Comparison of ENCODE assay signal across 31 cellular contexts in genomic region chr14:50218501-50218900, GRCh38.
"Had no signal": no experiment of that assay in that cellular context is flagged by ENCODE, and none has a peak within 500 bp of the region (broad histone marks: within the 10 kb centered on the region; RNA-seq: fewer than 3 reads in every experiment).

No MANE protein-coding gene starts in this region.

- DNase-seq: activated CD4-positive, alpha-beta T cell treated with anti-CD3 and anti-CD28 coated beads for 36 hours; activated CD4-positive, alpha-beta T cell treated with anti-CD3 and anti-CD28 coated beads, Interleukin-2, amount 10 ng/mL, durations not matched to agents 7 days and 5 days; activated CD4-positive, alpha-beta T cell treated with anti-CD3 and anti-CD28 coated beads, Interleukin-2, amount 50 U/mL, for 48 hours; activated CD8-positive, alpha-beta T cell treated with anti-CD3 and anti-CD28 coated beads, Interleukin-2, amount 10 ng/mL, durations not matched to agents 7 days and 5 days; activated effector memory CD4-positive, alpha-beta T cell treated with Interleukin-2 at 50 U/mL for 16 hours; activated naive CD4-positive, alpha-beta T cell treated with anti-CD3 and anti-CD28 coated beads, Interleukin-2, amount 10 ng/mL, durations not matched to agents 7 days and 5 days; activated naive CD8-positive, alpha-beta T cell treated with anti-CD3 and anti-CD28 coated beads, Interleukin-2, amount 50 U/mL, for 24 hours; activated T-cell treated with anti-CD3 and anti-CD28 coated beads, Interleukin-2, amount 50 U/mL, for 4 hours; anterior cingulate cortex; caudate nucleus; cerebellar nuclear complex; KG1; MM.1S; MV-4-11; NCI-H1092 treated with DMSO at 0.1 percent for 48 hours; NCI-H1417; NCI-H146; NCI-H1930; NCI-H2081 treated with DMSO at 0.1 percent for 48 hours; NCI-H345; NCI-H524 treated with DMSO at 0.1 percent for 48 hours; PC-3 had no signal

- ATAC-seq: activated CD4-positive, alpha-beta T cell treated with anti-CD3 and anti-CD28 coated beads for 36 hours; activated CD4-positive, CD25-positive, alpha-beta regulatory T cell treated with anti-CD3 and anti-CD28 coated beads, Interleukin-2, amount 50 U/mL, for 24 hours; activated CD8-positive, alpha-beta T cell treated with anti-CD3 and anti-CD28 coated beads, Interleukin-2, amount 10 ng/mL, durations not matched to agents 7 days and 5 days; activated naive CD8-positive, alpha-beta T cell treated with anti-CD3 and anti-CD28 coated beads, Interleukin-2, amount 50 U/mL, for 24 hours; activated T-cell treated with anti-CD3 and anti-CD28 coated beads, Interleukin-2, amount 50 U/mL, for 4 hours; PC-3; Right ventricle myocardium inferior; WTC11 had no signal

- H3K27me3 Mint-ChIP-seq: activated CD4-positive, alpha-beta T cell treated with anti-CD3 and anti-CD28 coated beads for 36 hours; activated CD4-positive, alpha-beta T cell treated with anti-CD3 and anti-CD28 coated beads, Interleukin-2, amount 10 ng/mL, durations not matched to agents 7 days and 5 days; activated naive CD4-positive, alpha-beta T cell treated with anti-CD3 and anti-CD28 coated beads, Interleukin-2, amount 10 ng/mL, durations not matched to agents 7 days and 5 days; activated naive CD8-positive, alpha-beta T cell; activated naive CD8-positive, alpha-beta T cell treated with anti-CD3 and anti-CD28 coated beads, Interleukin-2, amount 50 U/mL, for 24 hours; brain; IgD-negative memory B cell had no signal

- H3K36me3 Mint-ChIP-seq: WTC11 had no signal

- H3K27ac ChIP-seq: RWPE1 had no signal

- H3K4me3 Mint-ChIP-seq: activated CD4-positive, alpha-beta T cell treated with anti-CD3 and anti-CD28 coated beads for 36 hours; activated CD4-positive, alpha-beta T cell treated with anti-CD3 and anti-CD28 coated beads, Interleukin-2, amount 10 ng/mL, durations not matched to agents 7 days and 5 days; activated CD8-positive, alpha-beta T cell treated with anti-CD3 and anti-CD28 coated beads, Interleukin-2, amount 10 ng/mL, durations not matched to agents 7 days and 5 days; activated naive CD4-positive, alpha-beta T cell treated with anti-CD3 and anti-CD28 coated beads, Interleukin-2, amount 10 ng/mL, durations not matched to agents 7 days and 5 days; activated naive CD8-positive, alpha-beta T cell; activated naive CD8-positive, alpha-beta T cell treated with anti-CD3 and anti-CD28 coated beads, Interleukin-2, amount 50 U/mL, for 24 hours; activated T-cell treated with anti-CD3 and anti-CD28 coated beads, Interleukin-2, amount 50 U/mL, for 4 hours; brain; T-helper 1 cell treated with Interleukin-12 subunit alpha and Interleukin-12 subunit beta and Interleukin-4 antibody, amounts not matched to agents 30 μg/mL and 1 μg/mL, for 36 hours; T-helper 2 cell treated with Interferon-gamma antibody and Interleukin-4, amounts not matched to agents 5 μg/mL and 100 μg/mL, for 36 hours; WTC11 had no signal

- H3K9me3 Mint-ChIP-seq: activated CD4-positive, alpha-beta T cell treated with anti-CD3 and anti-CD28 coated beads, Interleukin-2, amount 10 ng/mL, durations not matched to agents 7 days and 5 days; activated naive CD4-positive, alpha-beta T cell treated with anti-CD3 and anti-CD28 coated beads, Interleukin-2, amount 10 ng/mL, durations not matched to agents 7 days and 5 days; activated naive CD8-positive, alpha-beta T cell treated with anti-CD3 and anti-CD28 coated beads, Interleukin-2, amount 50 U/mL, for 24 hours; activated T-cell treated with anti-CD3 and anti-CD28 coated beads, Interleukin-2, amount 50 U/mL, for 4 hours; IgD-negative memory B cell; T-helper 1 cell treated with Interleukin-12 subunit alpha and Interleukin-12 subunit beta and Interleukin-4 antibody, amounts not matched to agents 30 μg/mL and 1 μg/mL, for 36 hours; T-helper 2 cell treated with Interferon-gamma antibody and Interleukin-4, amounts not matched to agents 5 μg/mL and 100 μg/mL, for 36 hours; WTC11 had no signal

- H3K27ac Mint-ChIP-seq: activated CD4-positive, alpha-beta T cell treated with anti-CD3 and anti-CD28 coated beads for 36 hours; activated CD8-positive, alpha-beta T cell treated with anti-CD3 and anti-CD28 coated beads, Interleukin-2, amount 10 ng/mL, durations not matched to agents 7 days and 5 days; activated naive CD4-positive, alpha-beta T cell treated with anti-CD3 and anti-CD28 coated beads, Interleukin-2, amount 10 ng/mL, durations not matched to agents 7 days and 5 days; activated naive CD8-positive, alpha-beta T cell; activated naive CD8-positive, alpha-beta T cell treated with anti-CD3 and anti-CD28 coated beads, Interleukin-2, amount 50 U/mL, for 24 hours; T-helper 1 cell treated with Interleukin-12 subunit alpha and Interleukin-12 subunit beta and Interleukin-4 antibody, amounts not matched to agents 30 μg/mL and 1 μg/mL, for 36 hours; T-helper 2 cell treated with Interferon-gamma antibody and Interleukin-4, amounts not matched to agents 5 μg/mL and 100 μg/mL, for 36 hours; WTC11 had no signal
